In genomic region chr12:106130474-106131113, GRCh38 we compare ENCODE assay signal across 1 cellular context.
TF ChIP-seq lines count a peak whose summit lies in the region.

No MANE protein-coding gene starts in this region.

TF ChIP-seq in GM23338, 12 proteins besides CTCF, POLR2A, EP300 and RAD21 (continued from another document):
- TF ChIP-seq, protein P1, sequence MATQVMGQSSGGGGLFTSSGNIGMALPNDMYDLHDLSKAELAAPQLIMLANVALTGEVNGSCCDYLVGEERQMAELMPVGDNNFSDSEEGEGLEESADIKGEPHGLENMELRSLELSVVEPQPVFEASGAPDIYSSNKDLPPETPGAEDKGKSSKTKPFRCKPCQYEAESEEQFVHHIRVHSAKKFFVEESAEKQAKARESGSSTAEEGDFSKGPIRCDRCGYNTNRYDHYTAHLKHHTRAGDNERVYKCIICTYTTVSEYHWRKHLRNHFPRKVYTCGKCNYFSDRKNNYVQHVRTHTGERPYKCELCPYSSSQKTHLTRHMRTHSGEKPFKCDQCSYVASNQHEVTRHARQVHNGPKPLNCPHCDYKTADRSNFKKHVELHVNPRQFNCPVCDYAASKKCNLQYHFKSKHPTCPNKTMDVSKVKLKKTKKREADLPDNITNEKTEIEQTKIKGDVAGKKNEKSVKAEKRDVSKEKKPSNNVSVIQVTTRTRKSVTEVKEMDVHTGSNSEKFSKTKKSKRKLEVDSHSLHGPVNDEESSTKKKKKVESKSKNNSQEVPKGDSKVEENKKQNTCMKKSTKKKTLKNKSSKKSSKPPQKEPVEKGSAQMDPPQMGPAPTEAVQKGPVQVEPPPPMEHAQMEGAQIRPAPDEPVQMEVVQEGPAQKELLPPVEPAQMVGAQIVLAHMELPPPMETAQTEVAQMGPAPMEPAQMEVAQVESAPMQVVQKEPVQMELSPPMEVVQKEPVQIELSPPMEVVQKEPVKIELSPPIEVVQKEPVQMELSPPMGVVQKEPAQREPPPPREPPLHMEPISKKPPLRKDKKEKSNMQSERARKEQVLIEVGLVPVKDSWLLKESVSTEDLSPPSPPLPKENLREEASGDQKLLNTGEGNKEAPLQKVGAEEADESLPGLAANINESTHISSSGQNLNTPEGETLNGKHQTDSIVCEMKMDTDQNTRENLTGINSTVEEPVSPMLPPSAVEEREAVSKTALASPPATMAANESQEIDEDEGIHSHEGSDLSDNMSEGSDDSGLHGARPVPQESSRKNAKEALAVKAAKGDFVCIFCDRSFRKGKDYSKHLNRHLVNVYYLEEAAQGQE (IDR thresholded peaks at IDR 0.05; ENCODE audit: unreplicated experiment): no peak
- TF ChIP-seq ETS1 (IDR thresholded peaks at IDR 0.05) (no peak), ZNF114 (CRISPR knock-in tag; IDR thresholded peaks at IDR 0.05) (no peak), JUNB (IDR thresholded peaks at IDR 0.05; ENCODE audit: unreplicated experiment) (no peak), EZH2 (IDR thresholded peaks at IDR 0.05; ENCODE audit: low read depth, unreplicated experiment) (no peak), STAT1 (IDR thresholded peaks at IDR 0.05; ENCODE audit: unreplicated experiment) (no peak), CREB1 (CRISPR knock-in tag; IDR thresholded peaks at IDR 0.05; ENCODE audit: low read depth) (no peak), EZH2phosphoT487 (IDR thresholded peaks at IDR 0.05; ENCODE audit: unreplicated experiment) (no peak), POLR2AphosphoS5 (IDR thresholded peaks at IDR 0.05; ENCODE audit: low read depth) (no peak), NANOG (IDR thresholded peaks at IDR 0.05; ENCODE audit: borderline replicate concordance) (no peak)
- TF ChIP-seq, protein P2, sequence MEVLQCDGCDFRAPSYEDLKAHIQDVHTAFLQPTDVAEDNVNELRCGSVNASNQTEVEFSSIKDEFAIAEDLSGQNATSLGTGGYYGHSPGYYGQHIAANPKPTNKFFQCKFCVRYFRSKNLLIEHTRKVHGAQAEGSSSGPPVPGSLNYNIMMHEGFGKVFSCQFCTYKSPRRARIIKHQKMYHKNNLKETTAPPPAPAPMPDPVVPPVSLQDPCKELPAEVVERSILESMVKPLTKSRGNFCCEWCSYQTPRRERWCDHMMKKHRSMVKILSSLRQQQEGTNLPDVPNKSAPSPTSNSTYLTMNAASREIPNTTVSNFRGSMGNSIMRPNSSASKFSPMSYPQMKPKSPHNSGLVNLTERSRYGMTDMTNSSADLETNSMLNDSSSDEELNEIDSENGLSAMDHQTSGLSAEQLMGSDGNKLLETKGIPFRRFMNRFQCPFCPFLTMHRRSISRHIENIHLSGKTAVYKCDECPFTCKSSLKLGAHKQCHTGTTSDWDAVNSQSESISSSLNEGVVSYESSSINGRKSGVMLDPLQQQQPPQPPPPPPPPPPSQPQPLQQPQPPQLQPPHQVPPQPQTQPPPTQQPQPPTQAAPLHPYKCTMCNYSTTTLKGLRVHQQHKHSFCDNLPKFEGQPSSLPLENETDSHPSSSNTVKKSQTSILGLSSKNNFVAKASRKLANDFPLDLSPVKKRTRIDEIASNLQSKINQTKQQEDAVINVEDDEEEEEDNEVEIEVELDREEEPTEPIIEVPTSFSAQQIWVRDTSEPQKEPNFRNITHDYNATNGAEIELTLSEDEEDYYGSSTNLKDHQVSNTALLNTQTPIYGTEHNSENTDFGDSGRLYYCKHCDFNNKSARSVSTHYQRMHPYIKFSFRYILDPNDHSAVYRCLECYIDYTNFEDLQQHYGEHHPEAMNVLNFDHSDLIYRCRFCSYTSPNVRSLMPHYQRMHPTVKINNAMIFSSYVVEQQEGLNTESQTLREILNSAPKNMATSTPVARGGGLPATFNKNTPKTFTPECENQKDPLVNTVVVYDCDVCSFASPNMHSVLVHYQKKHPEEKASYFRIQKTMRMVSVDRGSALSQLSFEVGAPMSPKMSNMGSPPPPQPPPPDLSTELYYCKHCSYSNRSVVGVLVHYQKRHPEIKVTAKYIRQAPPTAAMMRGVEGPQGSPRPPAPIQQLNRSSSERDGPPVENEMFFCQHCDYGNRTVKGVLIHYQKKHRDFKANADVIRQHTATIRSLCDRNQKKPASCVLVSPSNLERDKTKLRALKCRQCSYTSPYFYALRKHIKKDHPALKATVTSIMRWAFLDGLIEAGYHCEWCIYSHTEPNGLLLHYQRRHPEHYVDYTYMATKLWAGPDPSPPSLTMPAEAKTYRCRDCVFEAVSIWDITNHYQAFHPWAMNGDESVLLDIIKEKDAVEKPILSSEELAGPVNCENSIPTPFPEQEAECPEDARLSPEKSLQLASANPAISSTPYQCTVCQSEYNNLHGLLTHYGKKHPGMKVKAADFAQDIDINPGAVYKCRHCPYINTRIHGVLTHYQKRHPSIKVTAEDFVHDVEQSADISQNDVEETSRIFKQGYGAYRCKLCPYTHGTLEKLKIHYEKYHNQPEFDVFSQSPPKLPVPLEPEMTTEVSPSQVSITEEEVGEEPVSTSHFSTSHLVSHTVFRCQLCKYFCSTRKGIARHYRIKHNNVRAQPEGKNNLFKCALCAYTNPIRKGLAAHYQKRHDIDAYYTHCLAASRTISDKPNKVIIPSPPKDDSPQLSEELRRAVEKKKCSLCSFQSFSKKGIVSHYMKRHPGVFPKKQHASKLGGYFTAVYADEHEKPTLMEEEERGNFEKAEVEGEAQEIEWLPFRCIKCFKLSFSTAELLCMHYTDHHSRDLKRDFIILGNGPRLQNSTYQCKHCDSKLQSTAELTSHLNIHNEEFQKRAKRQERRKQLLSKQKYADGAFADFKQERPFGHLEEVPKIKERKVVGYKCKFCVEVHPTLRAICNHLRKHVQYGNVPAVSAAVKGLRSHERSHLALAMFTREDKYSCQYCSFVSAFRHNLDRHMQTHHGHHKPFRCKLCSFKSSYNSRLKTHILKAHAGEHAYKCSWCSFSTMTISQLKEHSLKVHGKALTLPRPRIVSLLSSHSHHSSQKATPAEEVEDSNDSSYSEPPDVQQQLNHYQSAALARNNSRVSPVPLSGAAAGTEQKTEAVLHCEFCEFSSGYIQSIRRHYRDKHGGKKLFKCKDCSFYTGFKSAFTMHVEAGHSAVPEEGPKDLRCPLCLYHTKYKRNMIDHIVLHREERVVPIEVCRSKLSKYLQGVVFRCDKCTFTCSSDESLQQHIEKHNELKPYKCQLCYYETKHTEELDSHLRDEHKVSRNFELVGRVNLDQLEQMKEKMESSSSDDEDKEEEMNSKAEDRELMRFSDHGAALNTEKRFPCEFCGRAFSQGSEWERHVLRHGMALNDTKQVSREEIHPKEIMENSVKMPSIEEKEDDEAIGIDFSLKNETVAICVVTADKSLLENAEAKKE (CRISPR knock-in tag; IDR thresholded peaks at IDR 0.05): no peak
